13 cellular contexts compared by ENCODE assay signal in the genomic region with DNA sequence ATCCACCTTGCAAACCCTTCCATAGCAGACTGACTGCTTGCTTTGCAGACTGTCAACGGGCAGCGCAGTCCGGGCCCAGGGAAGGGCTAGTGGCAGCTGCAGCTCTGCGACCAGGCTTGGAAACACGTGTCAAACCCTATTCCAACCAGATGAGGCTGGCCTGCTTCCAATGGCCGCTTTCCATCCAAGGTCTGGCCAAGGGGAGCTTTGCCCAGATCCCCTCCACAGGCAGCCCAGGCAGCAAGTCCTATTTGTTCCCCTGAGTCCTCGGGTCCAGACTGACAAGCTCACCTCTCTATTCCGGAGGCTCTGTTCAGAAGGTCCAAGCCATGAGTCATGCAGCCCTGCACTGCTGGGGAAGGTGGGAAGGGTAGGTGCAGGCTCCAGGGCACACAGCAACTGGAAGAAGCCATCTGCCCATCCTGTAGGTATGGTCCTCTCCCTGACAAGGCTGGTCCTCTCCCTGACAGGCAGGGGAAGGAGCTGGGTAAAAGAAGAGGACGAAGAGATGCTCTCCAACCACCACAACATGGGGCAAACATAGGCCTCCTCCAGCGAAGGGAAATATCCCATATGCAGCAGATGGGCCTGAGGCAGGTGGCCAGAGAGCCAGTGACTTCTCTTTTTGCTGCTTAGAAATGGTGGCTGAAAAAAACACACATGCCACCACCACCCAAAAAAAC. TPM values are rescaled to one million over a fixed set of nuclear protein-coding genes. Genes with fewer than 3 reads are reported as not detected.
A peak's percentile ranks its signal among the peaks of the same experiment; 100 is the strongest.
DNase-seq lines count a peak whose midpoint lies in the region; ATAC-seq and TF ChIP-seq lines count a peak whose summit lies in the region.
"Had no signal": no experiment of that assay in that cellular context is flagged by ENCODE, and none has a peak within 500 bp of the region (broad histone marks: within the 10 kb centered on the region; RNA-seq: fewer than 3 reads in every experiment).

No MANE protein-coding gene starts in this region.

- H3K4me1 ChIP-seq in psoas muscle, result peaks cover 21% of the 10 kb centered on the region

- no peaks in the 10 kb centered on the region for H3K27me3 Mint-ChIP-seq in T-cell
- H3K27me3 Mint-ChIP-seq in nephron progenitor cell (ENCODE audit: low read depth, poor library complexity), result peaks cover 9% of the 10 kb centered on the region
- H3K27me3 Mint-ChIP-seq in natural killer cell (ENCODE audit: low read depth in 2 of 2), result peaks cover 0 to 9% of the 10 kb centered on the region in 2 donors
- H3K27me3 Mint-ChIP-seq: CD4-positive, alpha-beta memory T cell; central memory CD8-positive, alpha-beta T cell had no signal

- no peaks in the 10 kb centered on the region for H3K9me3 Mint-ChIP-seq in T-cell
- H3K9me3 Mint-ChIP-seq in nephron progenitor cell, result no peaks in the 10 kb centered on the region
- no peaks in the 10 kb centered on the region for H3K9me3 Mint-ChIP-seq in natural killer cell
- H3K9me3 Mint-ChIP-seq: CD4-positive, alpha-beta memory T cell; central memory CD8-positive, alpha-beta T cell had no signal

- WGBS in psoas muscle, 3 donors, result 20 to 43% (median 36%) methylated on average over 10 of the region's 10 CpGs

- ATAC-seq in T-cell (replicated peaks in 1 of 4) (peak in 1 of 4 experiments; percentile 15), psoas muscle (peak in 3 of 4 donors; percentile 44 to 59 (median 54)), natural killer cell (no peak)

- no peaks in the 10 kb centered on the region for H3K36me3 ChIP-seq in psoas muscle (ENCODE audit: insufficient read depth in 1 of 2, low read depth in 1 of 2)

- peak overlapping the region in 1 of 3 donors; percentile 24 for H3K4me3 Mint-ChIP-seq in T-cell
- H3K4me3 Mint-ChIP-seq in nephron progenitor cell, result no peak overlapping the region
- H3K4me3 Mint-ChIP-seq in natural killer cell, result no peak overlapping the region
- H3K4me3 Mint-ChIP-seq: central memory CD8-positive, alpha-beta T cell had no signal

- intact Hi-C loops in psoas muscle (cut with DNase I) (no loop called here), natural killer cell (cut with micrococcal nuclease) (no loop called here)

- H3K4me3 ChIP-seq in psoas muscle, result no peak overlapping the region

- H3K4me1 Mint-ChIP-seq in T-cell (peaks cover 29 to 46% (median 43%) of the 10 kb centered on the region in 3 donors), nephron progenitor cell (peaks cover 27% of the 10 kb centered on the region), natural killer cell (no peaks in the 10 kb centered on the region)

- POLR2A ChIA-PET in T-cell (lab: Charles Lee), result no interaction called here

- CTCF ChIA-PET in T-cell (lab: Charles Lee), result no interaction called here

- no peaks in the 10 kb centered on the region for H3K36me3 Mint-ChIP-seq in T-cell
- H3K36me3 Mint-ChIP-seq in nephron progenitor cell (ENCODE audit: low read depth), result no peaks in the 10 kb centered on the region
- H3K36me3 Mint-ChIP-seq in natural killer cell, result no peaks in the 10 kb centered on the region
- H3K36me3 Mint-ChIP-seq: CD4-positive, alpha-beta memory T cell had no signal

- H3K9me3 ChIP-seq in psoas muscle, result no peaks in the 10 kb centered on the region

- H3K27ac Mint-ChIP-seq in T-cell (peak overlapping the region; percentile 71 to 77), nephron progenitor cell (no peak overlapping the region), natural killer cell (no peak overlapping the region)

- TF ChIP-seq CTCF in psoas muscle (IDR thresholded peaks at IDR 0.05) (no peak), nephron progenitor cell (IDR thresholded peaks at IDR 0.05) (no peak), natural killer cell (IDR thresholded peaks at IDR 0.05) (no peak)

- DNase-seq in DMS 273 (lab: John Stamatoyannopoulos, UW; ENCODE audit: unreplicated experiment), result peak; percentile 39
- DNase-seq in DMS 273 treated with DMSO at 0.1 percent for 48 hours (lab: John Stamatoyannopoulos, UW), result no peak
- no peak for DNase-seq in T-cell
- peak; percentile 24 for DNase-seq in globus pallidus (ENCODE audit: low spot score)
- peak in 1 of 2 donors; percentile 56 for DNase-seq in psoas muscle
- DNase-seq in nephron progenitor cell, result no peak
- DNase-seq in KBM-7, result no peak
- DNase-seq in natural killer cell, result no peak
- DNase-seq: NCI-H1436 treated with DMSO at 0.1 percent for 48 hours, NCI-H510A had no signal

- H3K27ac ChIP-seq in psoas muscle, result no peak overlapping the region
- H3K27ac ChIP-seq: 22Rv1 had no signal

- H3K27me3 ChIP-seq in psoas muscle (ENCODE audit: insufficient read depth in 3 of 3, low read length in 2 of 3), result no peaks in the 10 kb centered on the region

- in situ Hi-C loops in KBM-7 (cut with MboI; ENCODE audit: low pct_unique_long_range_greater_than_20kb, low sequenced_read_pairs), result no loop called here

RNA-seq across cellular contexts. Expression of gene AXIN2, which starts 22.6 kb away (rescaled TPM):
- total RNA-seq in T-cell, result 10 to 100 TPM; 35.8 to 44.9 (median 40.2) TPM
- 10 to 100 TPM in 2 of 4 donors, 1 to 10 TPM in 2; 6.0 to 19.1 (median 10.0) TPM for total RNA-seq in psoas muscle
- polyA plus RNA-seq in psoas muscle, result 10 to 100 TPM in 1 of 3 donors, 1 to 10 TPM in 1, under 1 TPM in 1; 0.72 to 10.8 (median 8.0) TPM
- total RNA-seq in natural killer cell, result 1 to 10 TPM; 1.3 to 4.1 (median 1.7) TPM

Comparison
In these comparisons a context has a peak if more than half of its experiments do, and no peak if none do; other contexts are left out.
1. DNase-seq: peak in DMS 273 (single experiment) and globus pallidus (single experiment); none in DMS 273 treated with DMSO at 0.1 percent for 48 hours (single experiment), T-cell (0 of 34), nephron progenitor cell (single experiment), KBM-7 (single experiment) and natural killer cell (single experiment).
2. ATAC-seq: peak in psoas muscle (3 of 4); none in natural killer cell (0 of 3).
3. H3K27ac Mint-ChIP-seq: peak in T-cell (2 of 2); none in nephron progenitor cell (single experiment) and natural killer cell (0 of 2).